8 cellular contexts compared by ENCODE assay signal in the genomic region with DNA sequence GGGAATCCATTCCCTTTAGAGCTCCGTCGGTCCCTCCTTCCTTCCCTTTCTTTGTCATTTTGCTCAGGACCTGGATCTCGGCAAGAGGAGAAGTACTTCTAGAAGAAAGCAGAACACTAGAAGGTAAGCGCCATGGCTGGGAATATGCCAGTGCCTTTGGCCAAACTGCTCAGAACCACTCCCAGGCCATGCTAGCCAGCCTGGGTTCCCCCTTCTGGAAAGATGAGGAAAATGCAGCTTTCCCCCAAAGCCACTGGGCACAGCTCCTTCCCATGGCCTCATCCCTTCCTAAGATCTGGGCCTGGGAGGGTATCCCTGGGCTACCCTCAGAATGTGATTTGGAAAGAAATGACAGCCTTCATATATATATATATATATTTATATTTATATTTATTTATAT. TPM values are rescaled to one million over a fixed set of nuclear protein-coding genes. Genes with fewer than 3 reads are reported as not detected.
DNase-seq lines count a peak whose midpoint lies in the region; ATAC-seq and TF ChIP-seq lines count a peak whose summit lies in the region.

No MANE protein-coding gene starts in this region.

- H3K4me3 ChIP-seq in ascending aorta: no peak overlapping the region

- H3K36me3 Mint-ChIP-seq in activated CD8-positive, alpha-beta memory T cell treated with anti-CD3 and anti-CD28 coated beads, Interleukin-2, amount 10 ng/mL, durations not matched to agents 7 days and 5 days: no peaks in the 10 kb centered on the region
- peaks cover 3% of the 10 kb centered on the region for H3K36me3 Mint-ChIP-seq in activated CD8-positive, alpha-beta T cell treated with anti-CD3 and anti-CD28 coated beads, Interleukin-2, amount 10 ng/mL, durations not matched to agents 7 days and 5 days (ENCODE audit: low read depth)
- peaks cover 12% of the 10 kb centered on the region for H3K36me3 Mint-ChIP-seq in T-helper 17 cell (ENCODE audit: low read depth)

- intact Hi-C loops in ascending aorta (cut with DNase I): loop anchor here (1.0 kb wide), 1 partner anchor 140 kb away; no protein-coding TSS in a partner anchor

- H3K9me3 Mint-ChIP-seq in activated CD8-positive, alpha-beta memory T cell treated with anti-CD3 and anti-CD28 coated beads, Interleukin-2, amount 10 ng/mL, durations not matched to agents 7 days and 5 days (ENCODE audit: low read depth): no peaks in the 10 kb centered on the region
- no peaks in the 10 kb centered on the region for H3K9me3 Mint-ChIP-seq in activated CD8-positive, alpha-beta T cell treated with anti-CD3 and anti-CD28 coated beads, Interleukin-2, amount 10 ng/mL, durations not matched to agents 7 days and 5 days (ENCODE audit: insufficient read depth)

- H3K4me1 Mint-ChIP-seq in activated CD8-positive, alpha-beta memory T cell treated with anti-CD3 and anti-CD28 coated beads, Interleukin-2, amount 10 ng/mL, durations not matched to agents 7 days and 5 days: peaks cover 9% of the 10 kb centered on the region
- H3K4me1 Mint-ChIP-seq in activated CD8-positive, alpha-beta T cell treated with anti-CD3 and anti-CD28 coated beads, Interleukin-2, amount 10 ng/mL, durations not matched to agents 7 days and 5 days (ENCODE audit: low read depth): peaks cover 3% of the 10 kb centered on the region
- H3K4me1 Mint-ChIP-seq in T-helper 17 cell: peaks cover 4% of the 10 kb centered on the region

- peaks cover 54% of the 10 kb centered on the region for H3K27me3 Mint-ChIP-seq in activated CD8-positive, alpha-beta memory T cell treated with anti-CD3 and anti-CD28 coated beads, Interleukin-2, amount 10 ng/mL, durations not matched to agents 7 days and 5 days
- peaks cover 44% of the 10 kb centered on the region for H3K27me3 Mint-ChIP-seq in activated CD8-positive, alpha-beta T cell treated with anti-CD3 and anti-CD28 coated beads, Interleukin-2, amount 10 ng/mL, durations not matched to agents 7 days and 5 days (ENCODE audit: low read depth)
- peaks cover 86% of the 10 kb centered on the region for H3K27me3 Mint-ChIP-seq in T-helper 17 cell

- CTCF ChIA-PET in activated CD8-positive, alpha-beta memory T cell treated with anti-CD3 and anti-CD28 coated beads, Interleukin-2, amount 10 ng/mL, durations not matched to agents 7 days and 5 days (lab: Charles Lee): interaction anchor here (1.0 to 1.9 kb wide), 3 partner anchors 14 to 140 kb away, joined by 4 to 8 read pairs (median 5); partner anchors contain the start of gene ETFA
- CTCF ChIA-PET in activated CD8-positive, alpha-beta T cell treated with anti-CD3 and anti-CD28 coated beads, Interleukin-2, amount 10 ng/mL, durations not matched to agents 7 days and 5 days (lab: Charles Lee): interaction anchor here (1.6 kb wide), 1 partner anchor 92 kb away, joined by 5 read pairs; no protein-coding TSS in a partner anchor

- no peak overlapping the region for H3K27ac ChIP-seq in ascending aorta

- H3K27ac Mint-ChIP-seq in activated CD8-positive, alpha-beta memory T cell treated with anti-CD3 and anti-CD28 coated beads, Interleukin-2, amount 10 ng/mL, durations not matched to agents 7 days and 5 days: no peak overlapping the region
- no peak overlapping the region for H3K27ac Mint-ChIP-seq in activated CD8-positive, alpha-beta T cell treated with anti-CD3 and anti-CD28 coated beads, Interleukin-2, amount 10 ng/mL, durations not matched to agents 7 days and 5 days
- no peak overlapping the region for H3K27ac Mint-ChIP-seq in T-helper 17 cell

- peaks cover 12% of the 10 kb centered on the region for H3K27me3 ChIP-seq in ascending aorta

- TF ChIP-seq CTCF in ascending aorta (IDR thresholded peaks at IDR 0.05): peak; percentile 29 to 74 (median 51)

- DNase-seq in CD1c-positive myeloid dendritic cell (ENCODE audit: extremely low spot score): peak; percentile 47
- peak; percentile 67 for DNase-seq in HuH-7.5 (ENCODE audit: low spot score)
- DNase-seq in ascending aorta (ENCODE audit: low spot score in 2 of 2): peak in 1 of 2 donors; percentile 80
- DNase-seq in kidney glomerular epithelial cell (lab: John Stamatoyannopoulos, UW): peak; percentile 18
- no peak for DNase-seq in activated CD8-positive, alpha-beta memory T cell treated with anti-CD3 and anti-CD28 coated beads, Interleukin-2, amount 10 ng/mL, durations not matched to agents 7 days and 5 days
- no peak for DNase-seq in activated CD8-positive, alpha-beta T cell treated with anti-CD3 and anti-CD28 coated beads, Interleukin-2, amount 10 ng/mL, durations not matched to agents 7 days and 5 days
- no peak for DNase-seq in T-helper 17 cell

- H3K9me3 ChIP-seq in ascending aorta (no peaks in the 10 kb centered on the region), T-helper 17 cell (ENCODE audit: control insufficient read depth, low read length, poor library complexity, severe bottlenecking) (no peaks in the 10 kb centered on the region)

- H3K4me3 Mint-ChIP-seq in activated CD8-positive, alpha-beta memory T cell treated with anti-CD3 and anti-CD28 coated beads, Interleukin-2, amount 10 ng/mL, durations not matched to agents 7 days and 5 days: no peak overlapping the region
- H3K4me3 Mint-ChIP-seq in activated CD8-positive, alpha-beta T cell treated with anti-CD3 and anti-CD28 coated beads, Interleukin-2, amount 10 ng/mL, durations not matched to agents 7 days and 5 days: no peak overlapping the region
- H3K4me3 Mint-ChIP-seq in T-helper 17 cell: no peak overlapping the region

- ATAC-seq in activated CD8-positive, alpha-beta memory T cell treated with anti-CD3 and anti-CD28 coated beads, Interleukin-2, amount 10 ng/mL, durations not matched to agents 7 days and 5 days: no peak
- ATAC-seq in activated CD8-positive, alpha-beta T cell treated with anti-CD3 and anti-CD28 coated beads, Interleukin-2, amount 10 ng/mL, durations not matched to agents 7 days and 5 days: no peak
- ATAC-seq in T-helper 17 cell (no peak), HG02870 (IDR thresholded peaks at IDR 0.05; ENCODE audit: unreplicated experiment) (no peak)

- no peaks in the 10 kb centered on the region for H3K36me3 ChIP-seq in ascending aorta

- no peaks in the 10 kb centered on the region for H3K4me1 ChIP-seq in ascending aorta

- POLR2A ChIA-PET in activated CD8-positive, alpha-beta T cell treated with anti-CD3 and anti-CD28 coated beads, Interleukin-2, amount 10 ng/mL, durations not matched to agents 7 days and 5 days (lab: Charles Lee): no interaction called here

RNA-seq across cellular contexts. Expression of gene ISL2, which starts 6.3 kb away (rescaled TPM):
- total RNA-seq in ascending aorta (not detected), T-helper 17 cell (not detected)
- total RNA-seq in activated CD8-positive, alpha-beta memory T cell treated with anti-CD3 and anti-CD28 coated beads, Interleukin-2, amount 10 ng/mL, durations not matched to agents 7 days and 5 days: 1 to 10 TPM; 2.4 to 3.2 TPM
- under 1 TPM; 0.32 to 0.37 TPM for total RNA-seq in activated CD8-positive, alpha-beta T cell treated with anti-CD3 and anti-CD28 coated beads, Interleukin-2, amount 10 ng/mL, durations not matched to agents 7 days and 5 days

RNA-seq across cellular contexts. Expression of gene ETFA, which starts 19.0 kb away (rescaled TPM):
- total RNA-seq in ascending aorta (31.7 TPM), T-helper 17 cell (10 to 100 TPM; 37.0 to 68.2 TPM)
- 100 to 1,000 TPM; 119 to 142 TPM for total RNA-seq in activated CD8-positive, alpha-beta memory T cell treated with anti-CD3 and anti-CD28 coated beads, Interleukin-2, amount 10 ng/mL, durations not matched to agents 7 days and 5 days
- 100 to 1,000 TPM; 108 to 111 TPM for total RNA-seq in activated CD8-positive, alpha-beta T cell treated with anti-CD3 and anti-CD28 coated beads, Interleukin-2, amount 10 ng/mL, durations not matched to agents 7 days and 5 days

Comparison
In these comparisons a context has a peak if more than half of its experiments do, and no peak if none do; other contexts are left out.
1. DNase-seq: peak in CD1c-positive myeloid dendritic cell (single experiment), HuH-7.5 (single experiment) and kidney glomerular epithelial cell (single experiment); none in activated CD8-positive, alpha-beta memory T cell treated with anti-CD3 and anti-CD28 coated beads, Interleukin-2, amount 10 ng/mL, durations not matched to agents 7 days and 5 days (single experiment), activated CD8-positive, alpha-beta T cell treated with anti-CD3 and anti-CD28 coated beads, Interleukin-2, amount 10 ng/mL, durations not matched to agents 7 days and 5 days (single experiment) and T-helper 17 cell (0 of 3).